ENCODE assay signal across 18 cellular contexts in genomic region chr10:99908512-99908911, GRCh38.
DNase-seq lines count a peak whose midpoint lies in the region; ATAC-seq and TF ChIP-seq lines count a peak whose summit lies in the region.
"Had no signal": no experiment of that assay in that cellular context is flagged by ENCODE, and none has a peak within 500 bp of the region (broad histone marks: within the 10 kb centered on the region; RNA-seq: fewer than 3 reads in every experiment).

No MANE protein-coding gene starts in this region.

- no peaks in the 10 kb centered on the region for H3K27me3 ChIP-seq in suprapubic skin
- H3K27me3 ChIP-seq: uterus had no signal

- no peaks in the 10 kb centered on the region for H3K4me1 Mint-ChIP-seq in activated T-cell treated with anti-CD3 and anti-CD28 coated beads, Interleukin-2, amount 50 U/mL, for 72 hours (ENCODE audit: low read depth)
- H3K4me1 Mint-ChIP-seq in activated T-cell treated with anti-CD3 and anti-CD28 coated beads, Interleukin-2, amount 50 U/mL, for 24 hours (ENCODE audit: low read depth) = no peaks in the 10 kb centered on the region
- H3K4me1 Mint-ChIP-seq in activated CD8-positive, alpha-beta T cell treated with anti-CD3 and anti-CD28 coated beads, Interleukin-2, amount 10 ng/mL, durations not matched to agents 7 days and 5 days (ENCODE audit: low read depth) = peaks cover 14% of the 10 kb centered on the region
- H3K4me1 Mint-ChIP-seq in nephron progenitor cell = peaks cover 36% of the 10 kb centered on the region

- no peak overlapping the region for H3K27ac Mint-ChIP-seq in activated T-cell treated with anti-CD3 and anti-CD28 coated beads, Interleukin-2, amount 50 U/mL, for 72 hours
- H3K27ac Mint-ChIP-seq in activated T-cell treated with anti-CD3 and anti-CD28 coated beads, Interleukin-2, amount 50 U/mL, for 24 hours = no peak overlapping the region
- peak overlapping the region; percentile 26 for H3K27ac Mint-ChIP-seq in activated CD8-positive, alpha-beta T cell treated with anti-CD3 and anti-CD28 coated beads, Interleukin-2, amount 10 ng/mL, durations not matched to agents 7 days and 5 days
- H3K27ac Mint-ChIP-seq in nephron progenitor cell = peak overlapping the region; percentile 25

- in situ Hi-C loops in KBM-7 (cut with MboI; ENCODE audit: low pct_unique_long_range_greater_than_20kb, low sequenced_read_pairs) = no loop called here

- no peak overlapping the region for H3K27ac ChIP-seq in suprapubic skin
- H3K27ac ChIP-seq: prostate gland, uterus had no signal

- CTCF ChIA-PET in activated CD8-positive, alpha-beta T cell treated with anti-CD3 and anti-CD28 coated beads, Interleukin-2, amount 10 ng/mL, durations not matched to agents 7 days and 5 days (lab: Charles Lee) = interaction anchor here (1.8 kb wide), 1 partner anchor 63 kb away, joined by 6 read pairs; no protein-coding TSS in a partner anchor

- TF ChIP-seq EP300 in suprapubic skin (IDR thresholded peaks at IDR 0.05) = no peak

- H3K9me3 Mint-ChIP-seq in activated T-cell treated with anti-CD3 and anti-CD28 coated beads, Interleukin-2, amount 50 U/mL, for 72 hours = no peaks in the 10 kb centered on the region
- no peaks in the 10 kb centered on the region for H3K9me3 Mint-ChIP-seq in activated T-cell treated with anti-CD3 and anti-CD28 coated beads, Interleukin-2, amount 50 U/mL, for 24 hours
- H3K9me3 Mint-ChIP-seq in activated CD8-positive, alpha-beta T cell treated with anti-CD3 and anti-CD28 coated beads, Interleukin-2, amount 10 ng/mL, durations not matched to agents 7 days and 5 days (ENCODE audit: insufficient read depth) = no peaks in the 10 kb centered on the region
- no peaks in the 10 kb centered on the region for H3K9me3 Mint-ChIP-seq in nephron progenitor cell
- H3K9me3 Mint-ChIP-seq: endodermal cell had no signal

- TF ChIP-seq POLR2A in suprapubic skin (IDR thresholded peaks at IDR 0.05) = no peak

- peak; percentile 58 to 92 for ATAC-seq in activated T-cell treated with anti-CD3 and anti-CD28 coated beads, Interleukin-2, amount 50 U/mL, for 72 hours (replicated peaks in 1 of 2)
- peak; percentile 47 for ATAC-seq in activated CD8-positive, alpha-beta T cell treated with anti-CD3 and anti-CD28 coated beads, Interleukin-2, amount 10 ng/mL, durations not matched to agents 7 days and 5 days
- no peak for ATAC-seq in HG02798 (IDR thresholded peaks at IDR 0.05; ENCODE audit: poor library complexity, unreplicated experiment)
- ATAC-seq: left ventricle myocardium superior had no signal

- H3K4me1 ChIP-seq in suprapubic skin = peaks cover 31% of the 10 kb centered on the region
- H3K4me1 ChIP-seq: prostate gland, uterus had no signal

- H3K36me3 Mint-ChIP-seq in activated T-cell treated with anti-CD3 and anti-CD28 coated beads, Interleukin-2, amount 50 U/mL, for 72 hours (ENCODE audit: insufficient read depth in 2 of 2) = no peaks in the 10 kb centered on the region
- H3K36me3 Mint-ChIP-seq in activated T-cell treated with anti-CD3 and anti-CD28 coated beads, Interleukin-2, amount 50 U/mL, for 24 hours (ENCODE audit: low read depth) = peaks cover 22% of the 10 kb centered on the region
- H3K36me3 Mint-ChIP-seq in activated CD8-positive, alpha-beta T cell treated with anti-CD3 and anti-CD28 coated beads, Interleukin-2, amount 10 ng/mL, durations not matched to agents 7 days and 5 days (ENCODE audit: low read depth) = peaks cover 10% of the 10 kb centered on the region
- H3K36me3 Mint-ChIP-seq in nephron progenitor cell (ENCODE audit: low read depth) = peaks cover 51% of the 10 kb centered on the region

- 87% methylated on average over 3 of the region's 3 CpGs for WGBS in suprapubic skin

- H3K4me3 ChIP-seq in suprapubic skin = no peak overlapping the region
- H3K4me3 ChIP-seq: prostate gland, uterus had no signal

- no peak overlapping the region for H3K4me3 Mint-ChIP-seq in activated T-cell treated with anti-CD3 and anti-CD28 coated beads, Interleukin-2, amount 50 U/mL, for 72 hours
- H3K4me3 Mint-ChIP-seq in activated T-cell treated with anti-CD3 and anti-CD28 coated beads, Interleukin-2, amount 50 U/mL, for 24 hours = no peak overlapping the region
- H3K4me3 Mint-ChIP-seq in activated CD8-positive, alpha-beta T cell treated with anti-CD3 and anti-CD28 coated beads, Interleukin-2, amount 10 ng/mL, durations not matched to agents 7 days and 5 days = no peak overlapping the region
- H3K4me3 Mint-ChIP-seq in nephron progenitor cell = no peak overlapping the region
- H3K4me3 Mint-ChIP-seq: endodermal cell had no signal

- POLR2A ChIA-PET in activated CD8-positive, alpha-beta T cell treated with anti-CD3 and anti-CD28 coated beads, Interleukin-2, amount 10 ng/mL, durations not matched to agents 7 days and 5 days (lab: Charles Lee) = no interaction called here

- H3K36me3 ChIP-seq in suprapubic skin = peaks cover 53% of the 10 kb centered on the region
- H3K36me3 ChIP-seq: prostate gland, uterus had no signal

- H3K27me3 Mint-ChIP-seq in activated T-cell treated with anti-CD3 and anti-CD28 coated beads, Interleukin-2, amount 50 U/mL, for 72 hours (ENCODE audit: low read depth) = no peaks in the 10 kb centered on the region
- no peaks in the 10 kb centered on the region for H3K27me3 Mint-ChIP-seq in activated T-cell treated with anti-CD3 and anti-CD28 coated beads, Interleukin-2, amount 50 U/mL, for 24 hours
- no peaks in the 10 kb centered on the region for H3K27me3 Mint-ChIP-seq in activated CD8-positive, alpha-beta T cell treated with anti-CD3 and anti-CD28 coated beads, Interleukin-2, amount 10 ng/mL, durations not matched to agents 7 days and 5 days (ENCODE audit: low read depth)
- peaks cover 5% of the 10 kb centered on the region for H3K27me3 Mint-ChIP-seq in nephron progenitor cell (ENCODE audit: low read depth, poor library complexity)

- no peaks in the 10 kb centered on the region for H3K9me3 ChIP-seq in suprapubic skin
- H3K9me3 ChIP-seq: prostate gland, uterus had no signal

- DNase-seq in activated T-cell treated with anti-CD3 and anti-CD28 coated beads, Interleukin-2, amount 50 U/mL, for 72 hours = peak; percentile 8 to 19
- DNase-seq in activated T-cell treated with anti-CD3 and anti-CD28 coated beads, Interleukin-2, amount 50 U/mL, for 24 hours = no peak
- DNase-seq in KBM-7 (peak; percentile 13), nephron progenitor cell (no peak), NCI-H187 (lab: John Stamatoyannopoulos, UW) (no peak), suprapubic skin (ENCODE audit: low spot score in 2 of 2) (no peak)
- DNase-seq in activated CD8-positive, alpha-beta T cell treated with anti-CD3 and anti-CD28 coated beads, Interleukin-2, amount 10 ng/mL, durations not matched to agents 7 days and 5 days = no peak
- DNase-seq: amniotic stem cell; COR-L47; endodermal cell; HCEC 1CT; left ventricle myocardium superior; NCI-H146; stimulated activated naive CD4-positive, alpha-beta T cell; SW 1271; uterus had no signal

- TF ChIP-seq CTCF in nephron progenitor cell (IDR thresholded peaks at IDR 0.05) (no peak), suprapubic skin (IDR thresholded peaks at IDR 0.05) (no peak)

Comparison
In these comparisons a context has a peak if more than half of its experiments do, and no peak if none do; other contexts are left out.
1. DNase-seq: peak in activated T-cell treated with anti-CD3 and anti-CD28 coated beads, Interleukin-2, amount 50 U/mL, for 72 hours (2 of 2) and KBM-7 (single experiment); none in activated T-cell treated with anti-CD3 and anti-CD28 coated beads, Interleukin-2, amount 50 U/mL, for 24 hours (single experiment), activated CD8-positive, alpha-beta T cell treated with anti-CD3 and anti-CD28 coated beads, Interleukin-2, amount 10 ng/mL, durations not matched to agents 7 days and 5 days (single experiment), nephron progenitor cell (single experiment), NCI-H187 (0 of 2) and suprapubic skin (0 of 2).
2. H3K27ac Mint-ChIP-seq: peak in activated CD8-positive, alpha-beta T cell treated with anti-CD3 and anti-CD28 coated beads, Interleukin-2, amount 10 ng/mL, durations not matched to agents 7 days and 5 days (single experiment) and nephron progenitor cell (single experiment); none in activated T-cell treated with anti-CD3 and anti-CD28 coated beads, Interleukin-2, amount 50 U/mL, for 72 hours (single experiment) and activated T-cell treated with anti-CD3 and anti-CD28 coated beads, Interleukin-2, amount 50 U/mL, for 24 hours (single experiment).